1 cellular context compared by ENCODE assay signal in genomic region chr17:8125196-8125946, GRCh38.
TF ChIP-seq lines count a peak whose summit lies in the region.

No MANE protein-coding gene starts in this region.

TF ChIP-seq in HepG2, 621 proteins besides CTCF, POLR2A, EP300 and RAD21 (continued from another document and continues in another):
- TF ChIP-seq NFAT5 (CRISPR knock-in tag; IDR thresholded peaks at IDR 0.05) (no peak), ZNF674 (CRISPR knock-in tag; IDR thresholded peaks at IDR 0.05; ENCODE audit: low read depth) (no peak), CBX1 (IDR thresholded peaks at IDR 0.05; ENCODE audit: low read depth) (no peak), ZNF292 (CRISPR knock-in tag; IDR thresholded peaks at IDR 0.05; ENCODE audit: borderline replicate concordance, low read depth) (no peak), ZNF513 (CRISPR knock-in tag; conservative IDR thresholded peaks at IDR 0.05) (no peak), KLF13 (CRISPR knock-in tag; IDR thresholded peaks at IDR 0.05) (no peak), ZNF7 (CRISPR knock-in tag; IDR thresholded peaks at IDR 0.05) (no peak), ZNF644 (CRISPR knock-in tag; IDR thresholded peaks at IDR 0.05; ENCODE audit: low read depth) (no peak), DMAP1 (CRISPR knock-in tag; IDR thresholded peaks at IDR 0.05) (no peak), NFATC3 (CRISPR knock-in tag; IDR thresholded peaks at IDR 0.05) (no peak), TAF1 (CRISPR knock-in tag; IDR thresholded peaks at IDR 0.05) (no peak), ZFP91 (CRISPR knock-in tag; IDR thresholded peaks at IDR 0.05; ENCODE audit: borderline replicate concordance) (no peak), NR1H2 (CRISPR knock-in tag; IDR thresholded peaks at IDR 0.05; ENCODE audit: borderline replicate concordance, low read depth) (no peak), SATB2 (CRISPR knock-in tag; IDR thresholded peaks at IDR 0.05) (no peak), ZNF605 (CRISPR knock-in tag; IDR thresholded peaks at IDR 0.05) (no peak), NCOR1 (IDR thresholded peaks at IDR 0.05; ENCODE audit: borderline replicate concordance, low read length) (peak; percentile 31; the same call in 1 of the 2 replicates), HOXA5 (CRISPR knock-in tag; IDR thresholded peaks at IDR 0.05) (no peak), ZEB1 (IDR thresholded peaks at IDR 0.05; ENCODE audit: insufficient replicate concordance, low read depth) (no peak), ZNF441 (CRISPR knock-in tag; IDR thresholded peaks at IDR 0.05; ENCODE audit: borderline replicate concordance) (no peak), ZMAT3 (CRISPR knock-in tag; conservative IDR thresholded peaks at IDR 0.05) (no peak), ZNF510 (CRISPR knock-in tag; IDR thresholded peaks at IDR 0.05; ENCODE audit: low read depth) (no peak), ZNF724P (CRISPR knock-in tag; IDR thresholded peaks at IDR 0.05; ENCODE audit: borderline replicate concordance) (no peak), PRPF4 (IDR thresholded peaks at IDR 0.05; ENCODE audit: low read depth, low read length, poor library complexity, severe bottlenecking) (peak; percentile 20), TBL1XR1 (IDR thresholded peaks at IDR 0.05; ENCODE audit: borderline replicate concordance, low read length, partially characterized antibody) (peak; percentile 31), SIX4 (CRISPR knock-in tag; IDR thresholded peaks at IDR 0.05) (no peak), ARNTL (CRISPR knock-in tag; IDR thresholded peaks at IDR 0.05) (no peak), ZNF275 (CRISPR knock-in tag; IDR thresholded peaks at IDR 0.05; ENCODE audit: borderline replicate concordance) (no peak), TBP (CRISPR knock-in tag; IDR thresholded peaks at IDR 0.05) (no peak), ZFP37 (CRISPR knock-in tag; IDR thresholded peaks at IDR 0.05; ENCODE audit: borderline replicate concordance) (no peak), ZNF260 (CRISPR knock-in tag; IDR thresholded peaks at IDR 0.05; ENCODE audit: borderline replicate concordance, low read depth) (no peak), MBD4 (IDR thresholded peaks at IDR 0.05; ENCODE audit: borderline replicate concordance, low read length) (no peak), ZBTB7B (CRISPR knock-in tag; IDR thresholded peaks at IDR 0.05) (0 out of 2 replicates have a peak, but pooled peaks have one; percentile 50), FOXK2 (IDR thresholded peaks at IDR 0.05) (no peak), ZFP1 (CRISPR knock-in tag; IDR thresholded peaks at IDR 0.05) (0 out of 2 replicates have a peak, but pooled peaks have one; percentile 70), TEAD3 (CRISPR knock-in tag; optimal IDR thresholded peaks at IDR 0.05; ENCODE audit: borderline replicate concordance) (peak; percentile 12), ZNF569 (CRISPR knock-in tag; IDR thresholded peaks at IDR 0.05; ENCODE audit: borderline replicate concordance) (no peak), FOXP1 (IDR thresholded peaks at IDR 0.05) (no peak), FOXP1 (CRISPR knock-in tag; IDR thresholded peaks at IDR 0.05) (no peak), TEF (CRISPR knock-in tag; IDR thresholded peaks at IDR 0.05) (no peak), SAFB2 (CRISPR knock-in tag; IDR thresholded peaks at IDR 0.05; ENCODE audit: borderline replicate concordance, low read depth) (no peak), MAF1 (CRISPR knock-in tag; IDR thresholded peaks at IDR 0.05; ENCODE audit: borderline replicate concordance) (peak; percentile 91), U2AF2 (IDR thresholded peaks at IDR 0.05; ENCODE audit: low read depth, low read length) (no peak), TBX3 (IDR thresholded peaks at IDR 0.05; ENCODE audit: borderline replicate concordance) (no peak)
- TF ChIP-seq, protein P1, sequence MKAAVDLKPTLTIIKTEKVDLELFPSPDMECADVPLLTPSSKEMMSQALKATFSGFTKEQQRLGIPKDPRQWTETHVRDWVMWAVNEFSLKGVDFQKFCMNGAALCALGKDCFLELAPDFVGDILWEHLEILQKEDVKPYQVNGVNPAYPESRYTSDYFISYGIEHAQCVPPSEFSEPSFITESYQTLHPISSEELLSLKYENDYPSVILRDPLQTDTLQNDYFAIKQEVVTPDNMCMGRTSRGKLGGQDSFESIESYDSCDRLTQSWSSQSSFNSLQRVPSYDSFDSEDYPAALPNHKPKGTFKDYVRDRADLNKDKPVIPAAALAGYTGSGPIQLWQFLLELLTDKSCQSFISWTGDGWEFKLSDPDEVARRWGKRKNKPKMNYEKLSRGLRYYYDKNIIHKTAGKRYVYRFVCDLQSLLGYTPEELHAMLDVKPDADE (CRISPR knock-in tag; IDR thresholded peaks at IDR 0.05), result no peak
- TF ChIP-seq, protein P2, sequence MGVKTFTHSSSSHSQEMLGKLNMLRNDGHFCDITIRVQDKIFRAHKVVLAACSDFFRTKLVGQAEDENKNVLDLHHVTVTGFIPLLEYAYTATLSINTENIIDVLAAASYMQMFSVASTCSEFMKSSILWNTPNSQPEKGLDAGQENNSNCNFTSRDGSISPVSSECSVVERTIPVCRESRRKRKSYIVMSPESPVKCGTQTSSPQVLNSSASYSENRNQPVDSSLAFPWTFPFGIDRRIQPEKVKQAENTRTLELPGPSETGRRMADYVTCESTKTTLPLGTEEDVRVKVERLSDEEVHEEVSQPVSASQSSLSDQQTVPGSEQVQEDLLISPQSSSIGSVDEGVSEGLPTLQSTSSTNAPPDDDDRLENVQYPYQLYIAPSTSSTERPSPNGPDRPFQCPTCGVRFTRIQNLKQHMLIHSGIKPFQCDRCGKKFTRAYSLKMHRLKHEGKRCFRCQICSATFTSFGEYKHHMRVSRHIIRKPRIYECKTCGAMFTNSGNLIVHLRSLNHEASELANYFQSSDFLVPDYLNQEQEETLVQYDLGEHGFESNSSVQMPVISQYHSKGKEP (CRISPR knock-in tag; IDR thresholded peaks at IDR 0.05), result no peak
- TF ChIP-seq, protein P3, sequence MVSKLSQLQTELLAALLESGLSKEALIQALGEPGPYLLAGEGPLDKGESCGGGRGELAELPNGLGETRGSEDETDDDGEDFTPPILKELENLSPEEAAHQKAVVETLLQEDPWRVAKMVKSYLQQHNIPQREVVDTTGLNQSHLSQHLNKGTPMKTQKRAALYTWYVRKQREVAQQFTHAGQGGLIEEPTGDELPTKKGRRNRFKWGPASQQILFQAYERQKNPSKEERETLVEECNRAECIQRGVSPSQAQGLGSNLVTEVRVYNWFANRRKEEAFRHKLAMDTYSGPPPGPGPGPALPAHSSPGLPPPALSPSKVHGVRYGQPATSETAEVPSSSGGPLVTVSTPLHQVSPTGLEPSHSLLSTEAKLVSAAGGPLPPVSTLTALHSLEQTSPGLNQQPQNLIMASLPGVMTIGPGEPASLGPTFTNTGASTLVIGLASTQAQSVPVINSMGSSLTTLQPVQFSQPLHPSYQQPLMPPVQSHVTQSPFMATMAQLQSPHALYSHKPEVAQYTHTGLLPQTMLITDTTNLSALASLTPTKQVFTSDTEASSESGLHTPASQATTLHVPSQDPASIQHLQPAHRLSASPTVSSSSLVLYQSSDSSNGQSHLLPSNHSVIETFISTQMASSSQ (IDR thresholded peaks at IDR 0.05; ENCODE audit: low read depth), result peak; percentile 34; the same call in 1 of the 2 replicates
- TF ChIP-seq, protein P3 (CRISPR knock-in tag; IDR thresholded peaks at IDR 0.05; ENCODE audit: borderline replicate concordance), result no peak
- TF ChIP-seq, protein P4, sequence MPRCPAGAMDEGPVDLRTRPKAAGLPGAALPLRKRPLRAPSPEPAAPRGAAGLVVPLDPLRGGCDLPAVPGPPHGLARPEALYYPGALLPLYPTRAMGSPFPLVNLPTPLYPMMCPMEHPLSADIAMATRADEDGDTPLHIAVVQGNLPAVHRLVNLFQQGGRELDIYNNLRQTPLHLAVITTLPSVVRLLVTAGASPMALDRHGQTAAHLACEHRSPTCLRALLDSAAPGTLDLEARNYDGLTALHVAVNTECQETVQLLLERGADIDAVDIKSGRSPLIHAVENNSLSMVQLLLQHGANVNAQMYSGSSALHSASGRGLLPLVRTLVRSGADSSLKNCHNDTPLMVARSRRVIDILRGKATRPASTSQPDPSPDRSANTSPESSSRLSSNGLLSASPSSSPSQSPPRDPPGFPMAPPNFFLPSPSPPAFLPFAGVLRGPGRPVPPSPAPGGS (CRISPR knock-in tag; IDR thresholded peaks at IDR 0.05), result no peak
